ENCODE assay signal across 18 cellular contexts in genomic region chr18:14721569-14721968, GRCh38. TPM values are rescaled to one million over a fixed set of nuclear protein-coding genes. Genes with fewer than 3 reads are reported as not detected.
A peak's percentile ranks its signal among the peaks of the same experiment; 100 is the strongest.
DNase-seq lines count a peak whose midpoint lies in the region; ATAC-seq, FAIRE-seq and TF ChIP-seq lines count a peak whose summit lies in the region.
"Not testable (repeated sequence)": the region's sequence is repeated elsewhere in the genome, so short reads cannot be mapped to it uniquely, and the experiment has no call there.
"Had no signal": no experiment of that assay in that cellular context is flagged by ENCODE, and none has a peak within 500 bp of the region (broad histone marks: within the 10 kb centered on the region; RNA-seq: fewer than 3 reads in every experiment).

No MANE protein-coding gene starts in this region.

- not testable (repeated sequence) for TF ChIP-seq EP300 in Ishikawa (IDR thresholded peaks at IDR 0.05; ENCODE audit: borderline replicate concordance); GM12878 (IDR thresholded peaks at IDR 0.05; ENCODE audit: borderline replicate concordance in 1 of 2, control insufficient read depth in 1 of 2, low read depth in 2 of 2, low read length in 2 of 2)

- not testable (repeated sequence) for TF ChIP-seq POLR2A in GM12878 (IDR thresholded peaks at IDR 0.05; ENCODE audit: low read depth, low read length)

- not testable (repeated sequence) for H3K27me3 ChIP-seq in PC-3 (ENCODE audit: low read length); GM12878 (replicated peaks in 1 of 2; ENCODE audit: control insufficient read depth in 2 of 2, insufficient read depth in 2 of 2, low read length in 1 of 2)

- not testable (repeated sequence) for H3K4me2 ChIP-seq in PC-3 (ENCODE audit: low read length); GM12878 (ENCODE audit: control insufficient read depth, insufficient read depth)

- H2AFZ ChIP-seq in PC-3 (ENCODE audit: low read length); GM12878 (ENCODE audit: control insufficient read depth, low read depth, low read length): not testable (repeated sequence)

- BruUV-seq in PC-3 (replicated peaks; lab: Mats Ljungman, UMichigan); GM12878 (replicated peaks; lab: Mats Ljungman, UMichigan): not testable (repeated sequence)

- H3K79me2 ChIP-seq in PC-3 (ENCODE audit: low read length); GM12878 (ENCODE audit: control insufficient read depth, insufficient read depth, low read length): not testable (repeated sequence)

- intact Hi-C loops in PC-3 (cut with micrococcal nuclease); GM12878 (cut with micrococcal nuclease; ENCODE audit: unreplicated experiment): not testable (repeated sequence)

- not testable (repeated sequence) for H4K20me1 ChIP-seq in PC-3 (ENCODE audit: low read length); GM12878 (ENCODE audit: control insufficient read depth, insufficient read depth)

- not testable (repeated sequence) for H3F3A ChIP-seq in PC-3 (ENCODE audit: low read length, unreplicated experiment)

- CTCF ChIA-PET in PC-3 (lab: Charles Lee); GM12878 (lab: Yijun Ruan, JAX): not testable (repeated sequence)

- H3K4me3 ChIP-seq in PC-3 (ENCODE audit: low read length); GM12878: not testable (repeated sequence)

- 0 out of 2 replicates have a peak, but pooled peaks have one; percentile 33 for ATAC-seq in PC-3
- ATAC-seq in GM12878 = not testable (repeated sequence)

- H3K27ac ChIP-seq in PC-3 (ENCODE audit: low read length); GM12878 (ENCODE audit: control insufficient read depth, insufficient read depth): not testable (repeated sequence)

- in situ Hi-C loops in SK-MEL-5 (cut with HindIII; ENCODE audit: low pct_unique_long_range_greater_than_20kb, low sequenced_read_pairs); GM12878 (cut with MboI): not testable (repeated sequence)

- POLR2A ChIA-PET in PC-3 (lab: Charles Lee; ENCODE audit: unreplicated experiment); GM12878 (lab: Charles Lee): not testable (repeated sequence)

- FAIRE-seq in GM12878 (lab: Jason Lieb, UNC) = not testable (repeated sequence)
- peak; percentile 79 for FAIRE-seq in urothelium cell line (lab: Jason Lieb, UNC)

- H3K4me1 ChIP-seq in PC-3 (ENCODE audit: insufficient read depth, low read length); GM12878 (ENCODE audit: control insufficient read depth, insufficient read depth, low read length): not testable (repeated sequence)

- not testable (repeated sequence) for H3K9me3 ChIP-seq in PC-3 (ENCODE audit: low read length); GM12878 (replicated peaks; ENCODE audit: control insufficient read depth, insufficient read depth, low read length)

- H3K36me3 ChIP-seq in PC-3 (ENCODE audit: low read depth, low read length); GM12878 (ENCODE audit: control insufficient read depth in 2 of 2, insufficient read depth in 2 of 2, low read length in 1 of 2): not testable (repeated sequence)

- TF ChIP-seq RAD21 in Ishikawa (IDR thresholded peaks at IDR 0.05; ENCODE audit: low read depth); GM12878 (IDR thresholded peaks at IDR 0.05; ENCODE audit: insufficient read depth, low read depth, low read length): not testable (repeated sequence)

- not testable (repeated sequence) for H3K9ac ChIP-seq in PC-3 (ENCODE audit: low read length); GM12878 (ENCODE audit: control insufficient read depth, insufficient read depth, low read length)

- SMC1A ChIA-PET in GM12878 (lab: Charles Lee; ENCODE audit: uncharacterized antibody, unreplicated experiment) = not testable (repeated sequence)

- DNase-seq in PC-3 (peak; percentile 31), SK-MEL-5 (ENCODE audit: low read depth, low spot score) (peak; percentile 19), fibroblast of gingiva (ENCODE audit: low read depth) (peak; percentile 8)
- not testable (repeated sequence) for DNase-seq in GM12878 (ENCODE audit: low read depth, low spot score); urothelium cell line (ENCODE audit: low spot score)

- H3K9me2 ChIP-seq in PC-3 (replicated peaks; ENCODE audit: low read length) = not testable (repeated sequence)

- not testable (repeated sequence) for TF ChIP-seq CTCF in PC-3 (conservative IDR thresholded peaks at IDR 0.05; ENCODE audit: low read depth, low read length); GM12878 (IDR thresholded peaks at IDR 0.05 in 2 of 3, conservative IDR thresholded peaks at IDR 0.05 in 1 of 3; ENCODE audit: control insufficient read depth in 2 of 3, extremely low read depth in 1 of 3, insufficient read depth in 1 of 3, low read depth in 3 of 3, low read length in 3 of 3)

- RAD21 ChIA-PET in GM12878 (lab: Charles Lee; ENCODE audit: unreplicated experiment) = not testable (repeated sequence)

TF ChIP-seq in GM12878, 131 proteins besides CTCF, POLR2A, EP300 and RAD21:
- peak; percentile 39; the same call in 1 of the 2 replicates for TF ChIP-seq REST (IDR thresholded peaks at IDR 0.05; ENCODE audit: low read depth, low read length)
TF ChIP-seq in GM12878: peak in this region for 1; not testable (repeated sequence) for 130.

RNA-seq across cellular contexts. Expression of gene ANKRD30B, which starts 26.4 kb away (rescaled TPM):
- total RNA-seq in PC-3 (2014; rRNA removed) (0.35 and 0.51 TPM in 2 replicates), GM12878 (2014; rRNA removed) (not detected in 2 replicates), GM12878 (2014; rRNA removed; fragmentation: Illumina TruSeq; extraction: Trizol) (not detected in 2 replicates), GM12878 (2021) (not detected in 2 replicates)
- 7.1 and 7.3 TPM in 2 replicates for total RNA-seq in SK-MEL-5 (2014; rRNA removed; shearing (Covaris generic))
- 1.3 and 2.3 TPM in 2 replicates for polyA plus RNA-seq in SK-MEL-5 (2015; cell fraction: cytosol; rRNA removed)
- polyA plus RNA-seq in SK-MEL-5 (2015; cell fraction: nucleus; rRNA removed) = 2.5 and 5.7 TPM in 2 replicates
- total RNA-seq in GM12878 (2013; cell fraction: nucleolus; rRNA removed) = not detected in 2 replicates
- not detected for polyA plus RNA-seq in GM12878 (2011; ENCODE audit: low read depth)
- polyA plus RNA-seq in GM12878 (2011; rRNA removed) (not detected in 2 replicates), GM12878 (2014; fragmentation: Illumina TruSeq; extraction: Trizol) (0.14 TPM in 1 of 2 replicates, not detected in the other), GM12878 (2014; fragmentation: Nextera tagmentation; extraction: Ambion mirVana) (not detected), GM12878 (2014; rRNA removed) (not detected in 2 replicates), GM12878 (2016; fragmentation: Nextera tagmentation; extraction: Ambion mirVana) (not detected)
- not detected in 2 replicates for polyA plus RNA-seq in GM12878 (2011; cell fraction: cytosol; rRNA removed)
- polyA plus RNA-seq in GM12878 (2011; cell fraction: nucleus; rRNA removed) = not detected in 2 replicates
- not detected in 2 replicates for polyA plus RNA-seq in GM12878 (2012)
- not detected in 2 replicates for polyA minus RNA-seq in GM12878 (2011; rRNA and poly(A)+ RNA removed)
- not detected in 2 replicates for polyA minus RNA-seq in GM12878 (2011; cell fraction: cytosol; rRNA and poly(A)+ RNA removed)
- polyA minus RNA-seq in GM12878 (2011; cell fraction: nucleus; rRNA and poly(A)+ RNA removed) = not detected in 2 replicates
- total RNA-seq: A673; B cell; Calu3; CD4-positive, alpha-beta memory T cell; CD4-positive, alpha-beta T cell; CD4-positive, CD25-positive, alpha-beta regulatory T cell; CD8-positive, alpha-beta memory T cell; CD8-positive, alpha-beta T cell had no signal
- polyA plus RNA-seq: A549; AG04450; BJ; CD14-positive monocyte; CD4-positive, CD25-positive, alpha-beta regulatory T cell; CD8-positive, alpha-beta memory T cell had no signal
